ENCODE assay signal across 8 cellular contexts in the genomic region with DNA sequence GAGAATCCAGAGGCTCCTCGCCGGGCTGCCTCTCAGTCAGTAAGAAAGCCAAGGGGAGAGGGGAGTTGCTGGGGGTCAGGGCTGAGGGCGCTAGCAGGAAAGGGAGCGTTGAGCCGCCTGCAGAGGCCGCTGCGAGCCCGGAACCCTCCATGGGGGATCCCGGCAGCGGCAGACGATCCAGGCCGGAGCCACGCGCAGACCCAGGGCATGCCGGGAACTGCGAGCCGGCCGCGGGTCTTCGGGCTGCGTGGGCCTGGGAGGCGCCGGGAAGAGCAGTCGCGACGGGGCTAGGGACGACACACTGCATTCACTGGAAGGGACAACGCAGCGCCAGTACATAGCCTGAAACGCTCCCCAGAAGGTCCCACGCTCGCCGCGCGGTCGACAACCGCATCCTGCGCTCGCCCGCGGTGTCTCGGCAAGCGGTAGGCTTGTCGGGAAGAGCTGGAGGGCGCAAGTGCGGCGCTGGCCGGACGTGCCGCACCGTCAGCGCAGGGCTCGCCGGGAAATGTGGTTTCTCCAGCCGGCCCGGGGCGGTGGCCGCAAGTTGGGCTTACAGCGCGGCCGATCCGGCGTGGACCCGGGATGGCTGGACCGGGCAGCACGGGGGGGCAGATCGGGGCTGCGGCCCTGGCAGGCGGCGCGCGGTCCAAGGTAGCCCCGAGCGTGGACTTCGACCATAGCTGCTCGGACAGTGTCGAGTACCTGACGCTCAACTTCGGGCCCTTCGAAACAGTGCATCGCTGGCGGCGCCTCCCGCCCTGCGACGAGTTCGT. TPM values are rescaled to one million over a fixed set of nuclear protein-coding genes. Genes with fewer than 3 reads are reported as not detected.
DNase-seq lines count a peak whose midpoint lies in the region; ATAC-seq and TF ChIP-seq lines count a peak whose summit lies in the region.

A gene (plus strand): TSS at position 511 of the 776 bp plus-strand sequence. CDS start 75 bp downstream, at position 586.

- peaks cover 26% of the 10 kb centered on the region for H3K36me3 ChIP-seq in OCI-LY7 (ENCODE audit: insufficient read depth, low read length)
- H3K36me3 ChIP-seq in mucosa of descending colon (ENCODE audit: low read depth), result peaks cover 5% of the 10 kb centered on the region

- intact Hi-C loops in OCI-LY7 (cut with micrococcal nuclease; ENCODE audit: unreplicated experiment) (loop anchor here (1.0 to 10.0 kb wide), 2 partner anchors 20 to 67 kb away; a partner anchor contains a TSS), mucosa of descending colon (cut with DNase I, micrococcal nuclease) (loop anchor here in 1 of 2 donors (10.0 kb wide), 1 partner anchor 67 kb away; a partner anchor contains a TSS)

- peaks cover 19% of the 10 kb centered on the region for H3K4me1 ChIP-seq in OCI-LY7 (ENCODE audit: insufficient read depth, low read length, poor library complexity, severe bottlenecking)
- H3K4me1 ChIP-seq in mucosa of descending colon (ENCODE audit: low read depth), result peaks cover 27% of the 10 kb centered on the region

- H3K79me2 ChIP-seq in OCI-LY7 (ENCODE audit: insufficient read depth, low read depth, low read length), result peaks cover 10% of the 10 kb centered on the region

- peak within 1 kb of the TSS; percentile 95 for H3K4me2 ChIP-seq in OCI-LY7 (ENCODE audit: low read length)

- peak; percentile 74 for ATAC-seq in GM19372 (IDR thresholded peaks at IDR 0.05; ENCODE audit: low read depth, unreplicated experiment)
- peak; percentile 81 for ATAC-seq in HG03521 (IDR thresholded peaks at IDR 0.05; ENCODE audit: unreplicated experiment)
- peak; percentile 88 for ATAC-seq in mucosa of descending colon

- H3K4me3 ChIP-seq in OCI-LY7 (ENCODE audit: low read depth, low read length, poor library complexity, severe bottlenecking) (peak within 1 kb of the TSS; percentile 81), epithelial cell of esophagus (ENCODE audit: low read length) (peak within 1 kb of the TSS; percentile 85), mucosa of descending colon (peak within 1 kb of the TSS; percentile 47)

- POLR2A ChIA-PET in OCI-LY7 (lab: Charles Lee), result interaction anchor here (0.8 to 2.0 kb wide), 6 partner anchors 9 to 125 kb away, joined by 3 to 8 read pairs (median 4); a partner anchor contains a TSS

- H3K9me2 ChIP-seq in OCI-LY7 (ENCODE audit: insufficient read depth, low read length), result no peaks in the 10 kb centered on the region

- no TSS peak for BruUV-seq in OCI-LY7 (replicated peaks; lab: Mats Ljungman, UMichigan)

- no peaks in the 10 kb centered on the region for H4K20me1 ChIP-seq in OCI-LY7 (ENCODE audit: insufficient read depth, low read length)

- H3K9me3 ChIP-seq in OCI-LY7 (ENCODE audit: low read length) (no peaks in the 10 kb centered on the region), mucosa of descending colon (peaks cover 5% of the 10 kb centered on the region)

- peak within 1 kb of the TSS; percentile 66 for H2AFZ ChIP-seq in OCI-LY7 (ENCODE audit: low read length)

- peak; percentile 81 for TF ChIP-seq CTCF in OCI-LY7 (conservative IDR thresholded peaks at IDR 0.05; ENCODE audit: low read length)
- TF ChIP-seq CTCF in epithelial cell of esophagus (IDR thresholded peaks at IDR 0.05; ENCODE audit: insufficient read depth, low read depth, low read length, missing control alignments), result peak; percentile 47
- TF ChIP-seq CTCF in mucosa of descending colon (IDR thresholded peaks at IDR 0.05), result no peak

- peak within 1 kb of the TSS; percentile 48 for H3K27ac ChIP-seq in OCI-LY7 (ENCODE audit: low read depth, low read length, poor library complexity, severe bottlenecking)

- DNase-seq in COLO668 (lab: John Stamatoyannopoulos, UW; ENCODE audit: unreplicated experiment), result peak; percentile 86
- DNase-seq in OCI-LY7 (ENCODE audit: low spot score), result peak; percentile 87
- peak; percentile 53 for DNase-seq in activated T-cell treated with anti-CD3 and anti-CD28 coated beads for 4 hours
- peak; percentile 90 for DNase-seq in epithelial cell of esophagus (ENCODE audit: low read depth)
- peak; percentile 88 to 90 (median 89) for DNase-seq in mucosa of descending colon
- peak; percentile 62 for DNase-seq in stimulated activated CD8-positive, alpha-beta memory T cell treated with anti-CD3 and anti-CD28 coated beads, Interleukin-4, amount 100 ng/mL, for 24 hours (ENCODE audit: low read depth)

- CTCF ChIA-PET in OCI-LY7 (lab: Charles Lee; ENCODE audit: unreplicated experiment), result no interaction called here

RNA-seq across cellular contexts. Expression of the gene that starts here (rescaled TPM):
- total RNA-seq in OCI-LY7 (2014; rRNA removed; shearing (Covaris generic)), result 46.8 and 48.3 TPM in 2 replicates
- 54.9 and 61.8 TPM in 2 replicates for total RNA-seq in OCI-LY7 (2022)
- 10 to 100 TPM; 42.9 to 71.3 (median 43.6) TPM for total RNA-seq in mucosa of descending colon

Comparison
In these comparisons a context has a peak if more than half of its experiments do, and no peak if none do; other contexts are left out.
1. Peak in every context shown above with its lines: DNase-seq, ATAC-seq, H3K4me3 ChIP-seq and H3K27ac ChIP-seq.